9 cellular contexts compared by ENCODE assay signal in genomic region chr5:176784218-176785165, GRCh38. TPM values are rescaled to one million over a fixed set of nuclear protein-coding genes. Genes with fewer than 3 reads are reported as not detected.
DNase-seq lines count a peak whose midpoint lies in the region; ATAC-seq, FAIRE-seq and TF ChIP-seq lines count a peak whose summit lies in the region.
"Had no signal": no experiment of that assay in that cellular context is flagged by ENCODE, and none has a peak within 500 bp of the region (broad histone marks: within the 10 kb centered on the region; RNA-seq: fewer than 3 reads in every experiment).

No MANE protein-coding gene starts in this region.

- POLR2A ChIA-PET in PC-9 (lab: Charles Lee; ENCODE audit: unreplicated experiment): interaction anchor here (0.6 kb wide), 1 partner anchor 337 kb away, joined by 3 read pairs; no protein-coding TSS in a partner anchor

- H3K4me2 ChIP-seq in PC-9: peak overlapping the region; percentile 67

- H3K27ac ChIP-seq in PC-9 (peak overlapping the region; percentile 80), thyroid gland (no peak overlapping the region), heart right ventricle (no peak overlapping the region)
- H3K27ac ChIP-seq: dorsolateral prefrontal cortex had no signal

- no peaks in the 10 kb centered on the region for H3K79me2 ChIP-seq in PC-9 (ENCODE audit: low read depth)

- H2AFZ ChIP-seq in PC-9: 0 out of 2 replicates have a peak overlapping the region, but pooled peaks have one; percentile 56

- no peak for TF ChIP-seq CTCF in PC-9 (conservative IDR thresholded peaks at IDR 0.05)
- no peak for TF ChIP-seq CTCF in fibroblast of mammary gland (conservative IDR thresholded peaks at IDR 0.05; ENCODE audit: control insufficient read depth, insufficient read depth, low read depth, low read length)
- no peak for TF ChIP-seq CTCF in thyroid gland (IDR thresholded peaks at IDR 0.05)
- TF ChIP-seq CTCF in heart right ventricle (IDR thresholded peaks at IDR 0.05): no peak

- peak; percentile 87 for DNase-seq in H54 (ENCODE audit: insufficient read length, low spot score)
- peak; percentile 57 to 90 for DNase-seq in PC-9
- DNase-seq in fibroblast of mammary gland (ENCODE audit: low read depth): peak; percentile 90
- peak; percentile 98 for DNase-seq in renal cortical epithelial cell (ENCODE audit: low read depth)
- no peak for DNase-seq in thyroid gland
- DNase-seq in heart right ventricle: no peak

- H3K4me1 ChIP-seq in PC-9 (replicated peaks; ENCODE audit: insufficient read depth) (peaks cover 15% of the 10 kb centered on the region), thyroid gland (peaks cover 0 to 5% of the 10 kb centered on the region in 2 donors), heart right ventricle (peaks cover 0 to 12% (median 8%) of the 10 kb centered on the region in 9 donors)

- H3K27me3 ChIP-seq in PC-9 (ENCODE audit: insufficient read depth, low read depth): no peaks in the 10 kb centered on the region
- H3K27me3 ChIP-seq in thyroid gland: no peaks in the 10 kb centered on the region
- H3K27me3 ChIP-seq in heart right ventricle: peaks cover 0 to 75% (median 53%) of the 10 kb centered on the region in 7 donors

- no peak overlapping the region for H3K4me3 ChIP-seq in PC-9
- H3K4me3 ChIP-seq in fibroblast of mammary gland (ENCODE audit: control insufficient read depth, low read depth, low read length): no peak overlapping the region
- no peak overlapping the region for H3K4me3 ChIP-seq in thyroid gland (replicated peaks in 1 of 3)
- H3K4me3 ChIP-seq in heart right ventricle: no peak overlapping the region
- H3K4me3 ChIP-seq: dorsolateral prefrontal cortex had no signal

- H3K9me3 ChIP-seq in PC-9 (ENCODE audit: insufficient read depth, low read depth) (no peaks in the 10 kb centered on the region), thyroid gland (no peaks in the 10 kb centered on the region), heart right ventricle (no peaks in the 10 kb centered on the region)

- CTCF ChIA-PET in PC-9 (lab: Charles Lee): interaction anchor here (0.5 to 1.3 kb wide), 2 partner anchors 124 to 369 kb away, joined by 3 to 9 read pairs; no protein-coding TSS in a partner anchor

- peaks cover 8% of the 10 kb centered on the region; the same call in 1 of the 2 replicates for H3F3A ChIP-seq in PC-9 (ENCODE audit: insufficient read depth, low read depth)

- intact Hi-C loops in PC-9 (cut with micrococcal nuclease; ENCODE audit: unreplicated experiment): no loop called here
- intact Hi-C loops in thyroid gland (cut with DNase I): no loop called here
- intact Hi-C loops in heart right ventricle (cut with DNase I): no loop called here

- no peaks in the 10 kb centered on the region for H3K9me2 ChIP-seq in PC-9 (ENCODE audit: insufficient read depth)

- 16 to 19% methylated on average over 12 to 15 of the region's 15 CpGs for WGBS in thyroid gland, 2 donors
- 25 to 26% methylated on average over 15 of the region's 15 CpGs for WGBS in heart right ventricle, 2 donors

- TF ChIP-seq POLR2A in H54 (IDR thresholded peaks at IDR 0.05; ENCODE audit: low read depth, low read length) (no peak), thyroid gland (IDR thresholded peaks at IDR 0.05) (no peak)

- ATAC-seq in HG03135 (IDR thresholded peaks at IDR 0.05; ENCODE audit: unreplicated experiment) (no peak), HG02981 (IDR thresholded peaks at IDR 0.05; ENCODE audit: unreplicated experiment) (no peak), heart right ventricle (no peak)

- H4K20me1 ChIP-seq in PC-9 (ENCODE audit: insufficient read depth): no peaks in the 10 kb centered on the region

- no peaks in the 10 kb centered on the region for H3K36me3 ChIP-seq in PC-9 (ENCODE audit: low read depth)
- H3K36me3 ChIP-seq in thyroid gland: no peaks in the 10 kb centered on the region
- no peaks in the 10 kb centered on the region for H3K36me3 ChIP-seq in heart right ventricle

- BruUV-seq in PC-9 (replicated peaks; lab: Mats Ljungman, UMichigan): no TSS peak

- no peak for FAIRE-seq in H54 (lab: Jason Lieb, UNC)

RNA-seq across cellular contexts. Expression of gene UNC5A, which starts 25.9 kb away (rescaled TPM):
- total RNA-seq in PC-9 (2021): 3.1 and 3.6 TPM in 2 replicates
- 0.69 and 2.2 TPM in 2 replicates for total RNA-seq in renal cortical epithelial cell
- total RNA-seq in thyroid gland: under 1 TPM in 3 of 4 donors, not detected in 1; 0.34 to 0.67 (median 0.67) TPM
- under 1 TPM in 4 of 10 donors, not detected in 6; 0.06 to 0.35 (median 0.09) TPM for total RNA-seq in heart right ventricle
- under 1 TPM in 1 of 2 donors, not detected in 1; 0.01 TPM for polyA plus RNA-seq in heart right ventricle

Comparison
In these comparisons a context has a peak if more than half of its experiments do, and no peak if none do; other contexts are left out.
1. DNase-seq: peak in H54 (single experiment), PC-9 (2 of 2), fibroblast of mammary gland (single experiment) and renal cortical epithelial cell (single experiment); none in thyroid gland (0 of 2) and heart right ventricle (0 of 2).